ENCODE assay signal across 8 cellular contexts in the genomic region with DNA sequence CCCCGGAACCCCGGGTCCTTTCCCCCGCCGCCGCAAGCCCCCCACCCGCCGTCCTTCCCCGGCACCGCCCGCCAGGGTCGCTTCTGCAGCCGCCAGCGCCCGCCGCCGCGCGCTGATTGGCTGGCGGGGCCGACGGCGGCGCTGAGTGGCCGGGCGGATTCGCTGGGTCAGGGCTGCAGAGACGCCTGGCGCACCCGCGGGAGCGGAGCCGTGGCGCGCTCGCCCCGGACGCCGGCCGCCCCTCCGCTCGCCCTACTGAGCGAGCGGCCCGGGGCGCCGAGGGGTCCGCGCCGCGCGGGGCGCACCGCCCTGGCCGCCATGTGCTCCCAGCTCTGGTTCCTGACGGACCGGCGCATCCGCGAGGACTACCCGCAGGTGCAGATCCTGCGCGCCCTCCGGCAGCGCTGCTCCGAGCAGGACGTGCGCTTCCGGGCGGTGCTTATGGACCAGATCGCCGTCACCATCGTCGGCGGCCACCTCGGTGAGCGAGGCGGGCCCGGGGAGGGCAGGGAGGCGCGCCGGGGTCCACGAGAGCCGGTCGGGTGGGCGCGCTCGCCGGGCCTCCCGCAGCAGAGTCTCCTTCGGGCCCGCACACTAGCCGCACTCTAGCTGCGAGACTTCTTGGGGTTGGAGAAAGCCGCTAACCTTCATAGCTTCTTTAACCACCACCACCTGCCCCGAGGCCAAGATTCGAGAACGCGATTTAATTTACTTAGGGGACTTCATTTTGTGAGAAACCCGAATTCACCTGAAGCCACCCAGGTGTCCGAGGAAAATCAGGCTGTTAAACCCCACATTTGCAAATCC. TPM values are rescaled to one million over a fixed set of nuclear protein-coding genes. Genes with fewer than 3 reads are reported as not detected.
DNase-seq lines count a peak whose midpoint lies in the region; ATAC-seq lines count a peak whose summit lies in the region.

A gene with protein sequence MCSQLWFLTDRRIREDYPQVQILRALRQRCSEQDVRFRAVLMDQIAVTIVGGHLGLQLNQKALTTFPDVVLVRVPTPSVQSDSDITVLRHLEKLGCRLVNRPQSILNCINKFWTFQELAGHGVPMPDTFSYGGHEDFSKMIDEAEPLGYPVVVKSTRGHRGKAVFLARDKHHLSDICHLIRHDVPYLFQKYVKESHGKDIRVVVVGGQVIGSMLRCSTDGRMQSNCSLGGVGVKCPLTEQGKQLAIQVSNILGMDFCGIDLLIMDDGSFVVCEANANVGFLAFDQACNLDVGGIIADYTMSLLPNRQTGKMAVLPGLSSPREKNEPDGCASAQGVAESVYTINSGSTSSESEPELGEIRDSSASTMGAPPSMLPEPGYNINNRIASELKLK (plus strand): TSS at position 176 of the 807 bp plus-strand sequence. CDS start 143 bp downstream, at position 319.

- H3K4ac ChIP-seq in mesenchymal stem cell (ENCODE audit: low read depth in 1 of 2, low read length in 2 of 2), result no peak within 1 kb of the TSS

- H4K8ac ChIP-seq in mesenchymal stem cell (ENCODE audit: low read length), result no peak within 1 kb of the TSS

- no peak within 1 kb of the TSS for H2AK5ac ChIP-seq in mesenchymal stem cell (ENCODE audit: low read length, severe bottlenecking)

- no peak within 1 kb of the TSS for H3K14ac ChIP-seq in mesenchymal stem cell (ENCODE audit: low read length in 2 of 2)

- H3K27me3 ChIP-seq in ectodermal cell (ENCODE audit: control insufficient read depth, insufficient read depth, low read length, poor library complexity, severe bottlenecking) (peaks cover 39% of the 10 kb centered on the region), mesenchymal stem cell (ENCODE audit: control insufficient read depth in 1 of 2, insufficient read depth in 1 of 2, low read length in 2 of 2) (peaks cover 39 to 46% of the 10 kb centered on the region in 2 experiments)

- peak; percentile 48 to 75 for DNase-seq in NCI-H524 (lab: John Stamatoyannopoulos, UW)
- DNase-seq in NCI-H524 treated with DMSO at 0.1 percent for 48 hours (lab: John Stamatoyannopoulos, UW), result no peak
- peak; percentile 53 for DNase-seq in NCI-H2081 treated with DMSO at 0.1 percent for 48 hours (lab: John Stamatoyannopoulos, UW)
- DNase-seq in activated CD4-positive, alpha-beta T cell treated with anti-CD3 and anti-CD28 coated beads for 48 hours, result peak; percentile 57
- DNase-seq in mesenchymal stem cell, result peak; percentile 37
- peak; percentile 68 for DNase-seq in stimulated activated CD8-positive, alpha-beta memory T cell treated with anti-CD3 and anti-CD28 coated beads, Interleukin-4, amount 100 ng/mL, for 48 hours

- H2AFZ ChIP-seq in mesenchymal stem cell (ENCODE audit: low read depth, low read length), result peak within 1 kb of the TSS; percentile 82

- H3K9ac ChIP-seq in mesenchymal stem cell (ENCODE audit: low read length), result no peak within 1 kb of the TSS

- H3K36me3 ChIP-seq in ectodermal cell (ENCODE audit: control insufficient read depth, insufficient read depth, low read length) (no peaks in the 10 kb centered on the region), mesenchymal stem cell (ENCODE audit: control insufficient read depth in 1 of 2, insufficient read depth in 2 of 2, low read depth in 1 of 2, low read length in 2 of 2) (peaks cover 0 to 4% of the 10 kb centered on the region in 2 experiments)

- H3K79me1 ChIP-seq in mesenchymal stem cell (replicated peaks; ENCODE audit: low read length, poor library complexity, severe bottlenecking), result no peaks in the 10 kb centered on the region

- no peak within 1 kb of the TSS for H2BK5ac ChIP-seq in mesenchymal stem cell (ENCODE audit: low read depth, low read length, poor library complexity, severe bottlenecking)

- no peak within 1 kb of the TSS for H2BK15ac ChIP-seq in mesenchymal stem cell (ENCODE audit: low read depth, poor library complexity, severe bottlenecking)

- H3K4me3 ChIP-seq in ectodermal cell (ENCODE audit: insufficient read depth, low read depth, low read length) (peak within 1 kb of the TSS; percentile 52), mesenchymal stem cell (ENCODE audit: insufficient read depth in 1 of 2, low read depth in 1 of 2, low read length in 2 of 2) (peak within 1 kb of the TSS; percentile 63 to 72)

- H3K18ac ChIP-seq in mesenchymal stem cell (ENCODE audit: low read depth in 1 of 2, low read length in 2 of 2), result peak within 1 kb of the TSS in 1 of 2 experiments; percentile 12

- peak within 1 kb of the TSS; percentile 98 for H3K4me2 ChIP-seq in mesenchymal stem cell (ENCODE audit: low read length, poor library complexity, severe bottlenecking)

- H3K9me3 ChIP-seq in ectodermal cell (ENCODE audit: control insufficient read depth, low read length) (no peaks in the 10 kb centered on the region), mesenchymal stem cell (ENCODE audit: control insufficient read depth, low read length) (no peaks in the 10 kb centered on the region)

- ATAC-seq in HG02642 (IDR thresholded peaks at IDR 0.05; ENCODE audit: poor library complexity, unreplicated experiment), result peak; percentile 89

- H3K27ac ChIP-seq in ectodermal cell (ENCODE audit: insufficient read depth, low read depth, low read length, poor library complexity, severe bottlenecking), result no peak within 1 kb of the TSS
- H3K27ac ChIP-seq in mesenchymal stem cell (ENCODE audit: low read length, poor library complexity, severe bottlenecking), result no peak within 1 kb of the TSS

- no peak within 1 kb of the TSS for H3K23ac ChIP-seq in mesenchymal stem cell (ENCODE audit: low read length in 2 of 2)

- no peak within 1 kb of the TSS for H2BK12ac ChIP-seq in mesenchymal stem cell (ENCODE audit: low read length in 2 of 2)

- no peak within 1 kb of the TSS for H4K91ac ChIP-seq in mesenchymal stem cell (ENCODE audit: low read length)

- H2BK120ac ChIP-seq in mesenchymal stem cell (ENCODE audit: low read depth, low read length), result peak within 1 kb of the TSS; percentile 5

- 1% methylated on average over 100 of the region's 100 CpGs for WGBS in ectodermal cell, 2 experiments
- 2% methylated on average over 41 of the region's 100 CpGs for WGBS in mesenchymal stem cell

- peaks cover 4% of the 10 kb centered on the region for H3K4me1 ChIP-seq in ectodermal cell (ENCODE audit: control insufficient read depth, insufficient read depth, low read length)
- H3K4me1 ChIP-seq in mesenchymal stem cell (ENCODE audit: control insufficient read depth, insufficient read depth, low read depth, low read length), result peaks cover 10% of the 10 kb centered on the region

RNA-seq across cellular contexts. Expression of the gene that starts here (rescaled TPM):
- 0.63 TPM for polyA plus RNA-seq in ectodermal cell (2013, experiment 1 of 4)
- 0.64 TPM for polyA plus RNA-seq in ectodermal cell (2013, experiment 2 of 4)
- 0.91 TPM for polyA plus RNA-seq in ectodermal cell (2013, experiment 3 of 4)
- polyA plus RNA-seq in ectodermal cell (2013, experiment 4 of 4), result 0.85 TPM
- not detected for polyA plus RNA-seq in mesenchymal stem cell (2013, experiment 1 of 2)
- not detected for polyA plus RNA-seq in mesenchymal stem cell (2013, experiment 2 of 2)
